ENCODE assay signal across 34 cellular contexts in the genomic region with DNA sequence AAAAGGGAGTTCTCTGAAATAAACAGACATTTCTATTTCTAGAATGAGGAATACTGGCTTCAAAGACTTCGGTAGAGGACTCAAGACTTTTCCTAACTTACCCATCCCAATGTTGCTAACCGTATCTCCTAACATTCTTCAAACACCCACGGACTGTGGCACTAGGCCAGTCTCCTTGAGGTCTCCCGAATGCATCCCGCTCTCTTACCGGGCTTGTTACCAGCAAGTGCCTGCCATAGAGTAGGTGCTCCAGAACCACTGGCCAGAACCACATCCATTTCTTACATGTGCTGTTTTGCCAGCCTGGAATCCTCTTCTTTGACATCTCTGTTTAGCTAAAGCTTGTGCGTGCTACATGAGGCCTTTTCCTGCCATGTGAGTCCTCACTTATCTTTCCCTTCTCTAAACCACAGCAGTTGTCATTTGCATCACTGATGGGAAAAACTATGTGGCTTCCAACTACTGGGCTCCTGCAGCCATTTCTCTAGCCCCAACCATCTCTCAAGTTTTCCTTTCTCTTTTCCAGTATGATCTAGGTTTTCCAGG.
"Had no signal": no experiment of that assay in that cellular context is flagged by ENCODE, and none has a peak within 500 bp of the region (broad histone marks: within the 10 kb centered on the region; RNA-seq: fewer than 3 reads in every experiment).

No MANE protein-coding gene starts in this region.

- H3K36me3 Mint-ChIP-seq: brain had no signal

- FAIRE-seq: endometrium, endothelial cell of umbilical vein had no signal

- H3K4me3 Mint-ChIP-seq: activated B cell treated with CpG ODN at 0.5 μM for 24 hours; activated CD8-positive, alpha-beta T cell treated with anti-CD3 and anti-CD28 coated beads for 36 hours; activated naive CD4-positive, alpha-beta T cell treated with anti-CD3 and anti-CD28 coated beads, Interleukin-2, amount 50 U/mL, for 24 hours; activated naive CD8-positive, alpha-beta T cell treated with anti-CD3 and anti-CD28 coated beads for 36 hours; activated naive CD8-positive, alpha-beta T cell treated with anti-CD3 and anti-CD28 coated beads, Interleukin-2, amount 50 U/mL, for 24 hours; activated T-cell treated with anti-CD3 and anti-CD28 coated beads, Interleukin-2, amount 50 U/mL, for 4 hours; activated T-helper 17 cell treated with anti-CD3 and anti-CD28 coated beads, Interleukin-2, amount 50 U/mL, for 72 hours; brain; T-helper 17 cell; T-helper 2 cell treated with Interferon-gamma antibody and Interleukin-4, amounts not matched to agents 5 μg/mL and 100 μg/mL, for 36 hours had no signal

- H3K27ac Mint-ChIP-seq: activated B cell treated with CpG ODN at 0.5 μM for 24 hours; activated CD8-positive, alpha-beta T cell treated with anti-CD3 and anti-CD28 coated beads for 36 hours; activated naive CD4-positive, alpha-beta T cell treated with anti-CD3 and anti-CD28 coated beads, Interleukin-2, amount 50 U/mL, for 24 hours; activated naive CD8-positive, alpha-beta T cell treated with anti-CD3 and anti-CD28 coated beads for 36 hours; activated naive CD8-positive, alpha-beta T cell treated with anti-CD3 and anti-CD28 coated beads, Interleukin-2, amount 50 U/mL, for 24 hours; activated T-helper 17 cell treated with anti-CD3 and anti-CD28 coated beads, Interleukin-2, amount 50 U/mL, for 72 hours; brain; T-helper 17 cell; T-helper 2 cell treated with Interferon-gamma antibody and Interleukin-4, amounts not matched to agents 5 μg/mL and 100 μg/mL, for 36 hours had no signal

- H3K9me3 ChIP-seq: ascending aorta, colonic mucosa had no signal

- ATAC-seq: activated CD4-positive, CD25-positive, alpha-beta regulatory T cell treated with anti-CD3 and anti-CD28 coated beads, Interleukin-2, amount 50 U/mL, for 24 hours; activated CD8-positive, alpha-beta T cell treated with anti-CD3 and anti-CD28 coated beads for 36 hours; activated naive CD8-positive, alpha-beta T cell treated with anti-CD3 and anti-CD28 coated beads, Interleukin-2, amount 50 U/mL, for 24 hours; activated T-cell treated with anti-CD3 and anti-CD28 coated beads, Interleukin-2, amount 50 U/mL, for 4 hours; activated T-helper 17 cell treated with anti-CD3 and anti-CD28 coated beads, Interleukin-2, amount 50 U/mL, for 72 hours; gastroesophageal sphincter; heart right ventricle; T-helper 17 cell had no signal

- H3K4me1 Mint-ChIP-seq: activated B cell treated with CpG ODN at 0.5 μM for 24 hours; activated naive CD4-positive, alpha-beta T cell treated with anti-CD3 and anti-CD28 coated beads, Interleukin-2, amount 50 U/mL, for 24 hours; activated T-helper 17 cell treated with anti-CD3 and anti-CD28 coated beads, Interleukin-2, amount 50 U/mL, for 72 hours had no signal

- H3K27ac ChIP-seq: ascending aorta, cardiac muscle cell, colonic mucosa, epithelial cell of prostate, esophagus squamous epithelium, gastroesophageal sphincter, heart right ventricle, hepatocyte, WERI-Rb-1 had no signal

- H3K36me3 ChIP-seq: ascending aorta, cardiac muscle cell, colonic mucosa, esophagus squamous epithelium, gastroesophageal sphincter, heart right ventricle, WERI-Rb-1 had no signal

- H3K4me2 ChIP-seq: hepatocyte had no signal

- H3K27me3 ChIP-seq: ascending aorta, cardiac muscle cell, colonic mucosa, esophagus squamous epithelium, gastroesophageal sphincter, heart right ventricle, hepatocyte had no signal

- H3K27me3 Mint-ChIP-seq: brain had no signal

- H3K4me1 ChIP-seq: ascending aorta, colonic mucosa, esophagus squamous epithelium, gastroesophageal sphincter, heart right ventricle had no signal

- H2AFZ ChIP-seq: hepatocyte had no signal

- H3K79me2 ChIP-seq: hepatocyte had no signal

- DNase-seq: activated B cell treated with CpG ODN at 0.5 μM for 24 hours; activated CD4-positive, alpha-beta T cell treated with anti-CD3 and anti-CD28 coated beads for 48 hours; activated CD4-positive, alpha-beta T cell treated with anti-CD3 and anti-CD28 coated beads, Interleukin-2, amount 50 U/mL, for 1 hour; activated CD4-positive, alpha-beta T cell treated with anti-CD3 and anti-CD28 coated beads, Interleukin-2, amount 50 U/mL, for 48 hours; activated CD8-positive, alpha-beta memory T cell treated with anti-CD3 and anti-CD28 coated beads for 24 hours; activated CD8-positive, alpha-beta T cell treated with anti-CD3 and anti-CD28 coated beads for 36 hours; activated effector memory CD4-positive, alpha-beta T cell treated with Interleukin-2 at 50 U/mL for 16 hours; activated gamma-delta T cell treated with Interleukin-2 at 50 U/mL for 16 hours; activated naive CD4-positive, alpha-beta T cell treated with Interleukin-2 at 50 U/mL for 16 hours; activated naive CD8-positive, alpha-beta T cell treated with anti-CD3 and anti-CD28 coated beads for 36 hours; activated naive CD8-positive, alpha-beta T cell treated with anti-CD3 and anti-CD28 coated beads, Interleukin-2, amount 50 U/mL, for 24 hours; activated T-cell treated with anti-CD3 and anti-CD28 coated beads, Interleukin-2, amount 50 U/mL, for 4 hours; central memory CD4-positive, alpha-beta T cell; cerebellar nuclear complex; colonic mucosa; effector CD8-positive, alpha-beta T cell; esophagus squamous epithelium; foreskin melanocyte; heart right ventricle; T-helper 17 cell; T1000; WERI-Rb-1 had no signal

- H3K4me3 ChIP-seq: ascending aorta, cardiac muscle cell, colonic mucosa, esophagus squamous epithelium, gastroesophageal sphincter, heart right ventricle, hepatocyte had no signal
